In genomic region chr1:117260761-117261462, GRCh38 we compare ENCODE assay signal across 1 cellular context.
TF ChIP-seq lines count a peak whose summit lies in the region.

No MANE protein-coding gene starts in this region.

TF ChIP-seq in GM23338, 12 proteins besides CTCF, POLR2A, EP300 and RAD21 (continued from another document):
- no peak for TF ChIP-seq ETS1 (IDR thresholded peaks at IDR 0.05)
- TF ChIP-seq EZH2phosphoT487 (IDR thresholded peaks at IDR 0.05; ENCODE audit: unreplicated experiment) = no peak
